8 cellular contexts compared by ENCODE assay signal in the genomic region with DNA sequence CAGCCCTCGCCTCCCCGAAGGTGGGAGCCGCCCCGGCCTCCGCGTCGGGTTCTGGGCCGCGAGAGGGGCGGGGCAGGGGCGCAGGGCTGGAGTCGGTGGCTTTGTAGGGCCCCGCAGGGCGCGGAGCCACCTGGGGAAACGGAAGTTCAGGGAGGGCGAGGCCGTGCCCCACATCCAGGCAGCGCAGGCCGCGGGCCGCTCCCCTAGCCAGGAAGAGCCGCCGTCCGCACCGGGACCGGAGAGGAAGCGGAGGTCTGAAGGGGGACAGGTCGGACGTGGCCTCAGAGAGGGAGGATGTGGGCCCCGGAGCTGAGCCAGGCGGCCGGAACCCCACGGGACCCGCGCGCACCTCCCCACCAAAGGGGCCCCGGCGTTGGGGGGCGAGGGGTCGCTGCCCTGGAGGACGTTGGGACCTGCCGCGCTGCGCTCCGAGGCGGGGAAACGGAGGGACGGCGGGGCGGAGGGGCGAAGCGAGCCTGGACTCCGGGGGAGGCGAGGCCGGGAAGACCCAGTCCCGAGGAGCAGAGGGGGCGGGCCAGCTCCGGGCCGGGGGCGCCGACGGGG. TPM values are rescaled to one million over a fixed set of nuclear protein-coding genes. Genes with fewer than 3 reads are reported as not detected.
DNase-seq lines count a peak whose midpoint lies in the region; ATAC-seq and TF ChIP-seq lines count a peak whose summit lies in the region.

No MANE protein-coding gene starts in this region.

- H3K4me2 ChIP-seq in skeletal muscle satellite cell (ENCODE audit: low read length), result peak overlapping the region; percentile 92

- H3K4me3 Mint-ChIP-seq in activated CD4-positive, alpha-beta T cell treated with anti-CD3 and anti-CD28 coated beads for 36 hours, result peak overlapping the region; percentile 78

- H3K9ac ChIP-seq in skeletal muscle satellite cell (ENCODE audit: low read depth, low read length), result peak overlapping the region; percentile 91

- H3K27me3 ChIP-seq in heart right ventricle (no peaks in the 10 kb centered on the region), skeletal muscle satellite cell (ENCODE audit: control insufficient read depth, insufficient read depth, low read length) (no peaks in the 10 kb centered on the region)

- no peaks in the 10 kb centered on the region for H3K9me3 Mint-ChIP-seq in activated CD4-positive, alpha-beta T cell treated with anti-CD3 and anti-CD28 coated beads for 36 hours (ENCODE audit: low read depth)

- H3K4me3 ChIP-seq in heart right ventricle (peak overlapping the region in 9 of 10 donors; percentile 46 to 88 (median 55)), skeletal muscle satellite cell (ENCODE audit: low read length) (peak overlapping the region; percentile 89)

- peaks cover 6% of the 10 kb centered on the region for H3K36me3 Mint-ChIP-seq in activated CD4-positive, alpha-beta T cell treated with anti-CD3 and anti-CD28 coated beads for 36 hours (ENCODE audit: low read depth)

- no peaks in the 10 kb centered on the region for H3K27me3 Mint-ChIP-seq in activated CD4-positive, alpha-beta T cell treated with anti-CD3 and anti-CD28 coated beads for 36 hours

- intact Hi-C loops in activated CD4-positive, alpha-beta T cell treated with anti-CD3 and anti-CD28 coated beads for 36 hours (cut with DNase I, micrococcal nuclease), result loop anchor here in 1 of 2 experiments (1.0 to 2.0 kb wide), 5 partner anchors 16 to 191 kb away; a partner anchor contains a TSS
- intact Hi-C loops in heart right ventricle (cut with DNase I), result no loop called here

- CTCF ChIA-PET in activated CD4-positive, alpha-beta T cell treated with anti-CD3 and anti-CD28 coated beads for 36 hours (lab: Charles Lee), result interaction anchor here (1.5 kb wide), 1 partner anchor 22 kb away, joined by 4 read pairs; no protein-coding TSS in a partner anchor

- 23 to 33% methylated on average over 46 to 62 of the region's 63 CpGs for WGBS in heart right ventricle, 2 donors

- DNase-seq in activated CD4-positive, alpha-beta T cell treated with anti-CD3 and anti-CD28 coated beads for 36 hours, result peak; percentile 80
- no peak for DNase-seq in activated CD4-positive, alpha-beta T cell treated with anti-CD3 and anti-CD28 coated beads for 1 hour
- DNase-seq in LoVo (ENCODE audit: low spot score), result peak; percentile 53
- peak; percentile 59 for DNase-seq in activated gamma-delta T cell treated with Interleukin-2 at 50 U/mL for 16 hours
- peak in 1 of 2 donors; percentile 66 for DNase-seq in heart right ventricle
- DNase-seq in SW 1271 (lab: John Stamatoyannopoulos, UW), result no peak

- ATAC-seq in activated CD4-positive, alpha-beta T cell treated with anti-CD3 and anti-CD28 coated beads for 36 hours, result peak; percentile 66
- ATAC-seq in heart right ventricle, result peak in 4 of 8 donors; percentile 0 to 17 (median 6)
- ATAC-seq in GM18861 (IDR thresholded peaks at IDR 0.05; ENCODE audit: unreplicated experiment), result no peak

- H3K27ac Mint-ChIP-seq in activated CD4-positive, alpha-beta T cell treated with anti-CD3 and anti-CD28 coated beads for 36 hours, result peak overlapping the region; percentile 81

- TF ChIP-seq CTCF in heart right ventricle (IDR thresholded peaks at IDR 0.05), result no peak

- H3K36me3 ChIP-seq in heart right ventricle (peaks cover 0 to 5% (median 0%) of the 10 kb centered on the region in 9 donors), skeletal muscle satellite cell (ENCODE audit: insufficient read depth, low read length) (peaks cover 14% of the 10 kb centered on the region)

- H3K4me1 ChIP-seq in heart right ventricle, result peaks cover 16 to 74% (median 58%) of the 10 kb centered on the region in 9 donors
- H3K4me1 ChIP-seq in skeletal muscle satellite cell (ENCODE audit: control insufficient read depth, insufficient read depth, low read length), result peaks cover 37% of the 10 kb centered on the region

- POLR2A ChIA-PET in activated CD4-positive, alpha-beta T cell treated with anti-CD3 and anti-CD28 coated beads for 36 hours (lab: Charles Lee), result interaction anchor here (1.3 to 1.7 kb wide), 2 partner anchors 9 to 13 kb away, joined by 4 read pairs; no protein-coding TSS in a partner anchor

- H3K27ac ChIP-seq in heart right ventricle, result peak overlapping the region; percentile 85 to 100 (median 97)

- H3K9me3 ChIP-seq in heart right ventricle, result no peaks in the 10 kb centered on the region
- H3K9me3 ChIP-seq in skeletal muscle satellite cell (replicated peaks; ENCODE audit: low read length), result no peaks in the 10 kb centered on the region

- peaks cover 6% of the 10 kb centered on the region for H3K4me1 Mint-ChIP-seq in activated CD4-positive, alpha-beta T cell treated with anti-CD3 and anti-CD28 coated beads for 36 hours

RNA-seq across cellular contexts. Expression of a gene that starts 0.5 kb away (rescaled TPM):
- total RNA-seq in activated CD4-positive, alpha-beta T cell treated with anti-CD3 and anti-CD28 coated beads for 36 hours, result 100 to 1,000 TPM in 1 of 2 experiments, 10 to 100 TPM in 1; 93.2 to 157 TPM
- total RNA-seq in heart right ventricle, result 10 to 100 TPM in 5 of 10 donors, 1 to 10 TPM in 5; 4.8 to 65.3 (median 10.1) TPM
- polyA plus RNA-seq in heart right ventricle, result 10 to 100 TPM in 1 of 2 donors, 1 to 10 TPM in 1; 8.4 to 33.6 TPM
- 265 and 305 TPM in 2 replicates for total RNA-seq in skeletal muscle satellite cell (2012; rRNA removed)

RNA-seq across cellular contexts. Expression of a gene that starts 15.7 kb away (rescaled TPM):
- total RNA-seq in activated CD4-positive, alpha-beta T cell treated with anti-CD3 and anti-CD28 coated beads for 36 hours, result 10 to 100 TPM; 41.6 to 43.8 TPM
- total RNA-seq in heart right ventricle, result 10 to 100 TPM in 8 of 10 donors, 1 to 10 TPM in 2; 7.0 to 16.2 (median 10.7) TPM
- polyA plus RNA-seq in heart right ventricle, result 10 to 100 TPM in 1 of 2 donors, 1 to 10 TPM in 1; 9.4 to 34.5 TPM
- 15.9 and 22.3 TPM in 2 replicates for total RNA-seq in skeletal muscle satellite cell (2012; rRNA removed)

RNA-seq across cellular contexts. Expression of a gene that starts 45.1 kb away (rescaled TPM):
- 100 to 1,000 TPM; 118 to 182 TPM for total RNA-seq in activated CD4-positive, alpha-beta T cell treated with anti-CD3 and anti-CD28 coated beads for 36 hours
- total RNA-seq in heart right ventricle, result 10 to 100 TPM; 56.8 to 72.7 (median 67.8) TPM
- 10 to 100 TPM; 54.4 to 58.1 TPM for polyA plus RNA-seq in heart right ventricle
- 51.3 and 52.7 TPM in 2 replicates for total RNA-seq in skeletal muscle satellite cell (2012; rRNA removed)

Comparison
In these comparisons a context has a peak if more than half of its experiments do, and no peak if none do; other contexts are left out.
1. DNase-seq: peak in activated CD4-positive, alpha-beta T cell treated with anti-CD3 and anti-CD28 coated beads for 36 hours (single experiment), LoVo (single experiment) and activated gamma-delta T cell treated with Interleukin-2 at 50 U/mL for 16 hours (single experiment); none in activated CD4-positive, alpha-beta T cell treated with anti-CD3 and anti-CD28 coated beads for 1 hour (single experiment) and SW 1271 (0 of 2).